25 cellular contexts compared by ENCODE assay signal in the genomic region with DNA sequence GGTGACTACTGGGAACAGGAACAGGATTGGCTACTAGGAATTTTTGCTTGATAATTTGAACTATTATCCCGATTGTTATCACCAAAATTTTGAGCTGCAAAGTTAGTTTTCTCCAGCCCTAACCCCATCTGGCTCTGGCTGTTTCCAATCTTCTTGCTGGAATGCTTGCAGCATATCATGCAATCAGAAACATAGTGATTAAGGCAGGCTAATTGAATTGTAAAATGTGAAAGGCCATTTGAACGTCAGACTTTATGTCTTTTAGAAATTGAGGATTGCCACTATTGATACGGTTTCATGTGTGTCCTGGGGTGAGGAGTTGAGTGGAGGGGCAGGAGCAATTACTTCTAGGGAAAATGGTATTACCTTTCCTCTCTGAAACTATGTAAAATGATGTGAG.
"Had no signal": no experiment of that assay in that cellular context is flagged by ENCODE, and none has a peak within 500 bp of the region (broad histone marks: within the 10 kb centered on the region; RNA-seq: fewer than 3 reads in every experiment).

No MANE protein-coding gene starts in this region.

- ATAC-seq: effector memory CD8-positive, alpha-beta T cell; esophagus mucosa; foreskin keratinocyte; gastrocnemius medialis; gastroesophageal sphincter; heart left ventricle; heart right ventricle had no signal

- H3K4me3 Mint-ChIP-seq: dendritic cell treated with granulocyte-macrophage colony-stimulating factor and Interleukin-4, amounts not matched to agents 40 ng/mL and 50 ng/mL, for 4 days; effector memory CD8-positive, alpha-beta T cell; endodermal cell had no signal

- H3K27me3 ChIP-seq: colonic mucosa, dorsolateral prefrontal cortex, esophagus muscularis mucosa, esophagus squamous epithelium, foreskin keratinocyte, gastrocnemius medialis, gastroesophageal sphincter, heart right ventricle had no signal

- H3K27ac Mint-ChIP-seq: dendritic cell treated with granulocyte-macrophage colony-stimulating factor and Interleukin-4, amounts not matched to agents 40 ng/mL and 50 ng/mL, for 4 days; effector memory CD8-positive, alpha-beta T cell; endodermal cell had no signal

- H3K4me3 ChIP-seq: colonic mucosa, coronary artery, dorsolateral prefrontal cortex, esophagus muscularis mucosa, esophagus squamous epithelium, gastrocnemius medialis, gastroesophageal sphincter, heart left ventricle, heart right ventricle had no signal

- DNase-seq: colonic mucosa; cortex of kidney; dermis blood vessel endothelial cell; dorsolateral prefrontal cortex; effector CD4-positive, alpha-beta T cell; effector CD8-positive, alpha-beta T cell; effector memory CD4-positive, alpha-beta T cell; effector memory CD8-positive, alpha-beta T cell; endodermal cell; erythroblast; esophagus squamous epithelium; foreskin fibroblast; foreskin keratinocyte; foreskin melanocyte; gastrocnemius medialis; glutamatergic neuron; head of caudate nucleus; heart left ventricle; heart right ventricle had no signal

- H3K4me1 ChIP-seq: colonic mucosa, esophagus squamous epithelium, foreskin keratinocyte, gastrocnemius medialis, gastroesophageal sphincter, heart left ventricle, heart right ventricle had no signal

- H3K9me3 Mint-ChIP-seq: endodermal cell had no signal

- H3K9me3 ChIP-seq: colonic mucosa, esophagus muscularis mucosa, esophagus squamous epithelium, gastrocnemius medialis, gastroesophageal sphincter, heart left ventricle had no signal

- H3K36me3 ChIP-seq: colonic mucosa, esophagus muscularis mucosa, esophagus squamous epithelium, gastrocnemius medialis, gastroesophageal sphincter, heart left ventricle, heart right ventricle had no signal

- H3K27me3 Mint-ChIP-seq: dendritic cell treated with granulocyte-macrophage colony-stimulating factor and Interleukin-4, amounts not matched to agents 40 ng/mL and 50 ng/mL, for 4 days; effector memory CD8-positive, alpha-beta T cell had no signal

- H3K27ac ChIP-seq: colonic mucosa, coronary artery, dorsolateral prefrontal cortex, epithelial cell of prostate, esophagus muscularis mucosa, esophagus squamous epithelium, foreskin keratinocyte, gastrocnemius medialis, gastroesophageal sphincter, heart left ventricle, heart right ventricle had no signal
